ENCODE assay signal across 1 cellular context in genomic region chr17:57481901-57482300, GRCh38.
TF ChIP-seq lines count a peak whose summit lies in the region.

No MANE protein-coding gene starts in this region.

TF ChIP-seq in K562, 482 proteins besides CTCF, POLR2A, EP300 and RAD21 (continued from another document):
- TF ChIP-seq CTBP1 (IDR thresholded peaks at IDR 0.05; ENCODE audit: borderline replicate concordance) (peak; percentile 92), CGGBP1 (CRISPR knock-in tag; IDR thresholded peaks at IDR 0.05) (no peak), RCOR1 (IDR thresholded peaks at IDR 0.05; ENCODE audit: borderline replicate concordance in 1 of 2, low read depth in 2 of 2, low read length in 2 of 2) (peak in 1 of 2 experiments; percentile 86; a peak in 3 of 4 replicates), PHF20 (IDR thresholded peaks at IDR 0.05; ENCODE audit: partially characterized antibody) (no peak), ZNF583 (CRISPR knock-in tag; IDR thresholded peaks at IDR 0.05) (no peak), KLF16 (IDR thresholded peaks at IDR 0.05) (peak; percentile 61; the same call in 1 of the 2 replicates), NCOR1 (IDR thresholded peaks at IDR 0.05) (peak; percentile 82), GATA2 (CRISPR knock-in tag; IDR thresholded peaks at IDR 0.05) (peak; percentile 25; the same call in 1 of the 2 replicates), ZNF589 (CRISPR knock-in tag; IDR thresholded peaks at IDR 0.05; ENCODE audit: low read depth) (0 out of 2 replicates have a peak, but pooled peaks have one; percentile 73), MNT (conservative IDR thresholded peaks at IDR 0.05) (0 out of 4 replicates have a peak, but pooled peaks of 1 of the 2 experiments have one; percentile 26), ZC3H8 (IDR thresholded peaks at IDR 0.05) (no peak), HDAC2 (IDR thresholded peaks at IDR 0.05) (peak; percentile 62; the same call in 1 of the 2 replicates), TCF3 (CRISPR knock-in tag; IDR thresholded peaks at IDR 0.05) (peak; percentile 78), RNF219 (CRISPR knock-in tag; IDR thresholded peaks at IDR 0.05) (no peak), CBFA2T3 (IDR thresholded peaks at IDR 0.05) (peak; percentile 93), TRIM24 (IDR thresholded peaks at IDR 0.05) (peak in 1 of 2 experiments; percentile 46; a peak in 1 of 4 replicates), CBFA2T2 (conservative IDR thresholded peaks at IDR 0.05) (peak; percentile 91), SMARCE1 (IDR thresholded peaks at IDR 0.05) (peak; percentile 62; the same call in 1 of the 2 replicates), TEAD1 (CRISPR knock-in tag; IDR thresholded peaks at IDR 0.05) (peak; percentile 83 to 90; a peak in 3 of 4 replicates), BMI1 (IDR thresholded peaks at IDR 0.05; ENCODE audit: low read length) (peak; percentile 53; the same call in 1 of the 2 replicates), MYC (IDR thresholded peaks at IDR 0.05; ENCODE audit: low read depth, low read length) (0 out of 2 replicates have a peak, but pooled peaks have one; percentile 15), MYC (CRISPR knock-in tag; IDR thresholded peaks at IDR 0.05; ENCODE audit: borderline replicate concordance, low read depth) (no peak), SMARCA4 (IDR thresholded peaks at IDR 0.05) (peak; percentile 79), ZNF644 (tag; IDR thresholded peaks at IDR 0.05; ENCODE audit: low read depth) (peak; percentile 46; the same call in 1 of the 2 replicates), HDAC1 (IDR thresholded peaks at IDR 0.05) (peak in 1 of 2 experiments; percentile 61; a peak in 1 of 4 replicates), DACH1 (IDR thresholded peaks at IDR 0.05; ENCODE audit: partially characterized antibody) (no peak), MIER1 (IDR thresholded peaks at IDR 0.05; ENCODE audit: low read depth) (no peak), FOXK2 (conservative IDR thresholded peaks at IDR 0.05 in 1 of 2, IDR thresholded peaks at IDR 0.05 in 1 of 2; ENCODE audit: low read depth in 2 of 2) (peak; percentile 35 to 36; a peak in 2 of 4 replicates), FOXM1 (IDR thresholded peaks at IDR 0.05; ENCODE audit: low read depth) (peak; percentile 34; the same call in 1 of the 2 replicates), FOXM1 (CRISPR knock-in tag; IDR thresholded peaks at IDR 0.05; ENCODE audit: low read depth) (no peak), FOXJ2 (tag; IDR thresholded peaks at IDR 0.05) (peak; percentile 99), BRD9 (IDR thresholded peaks at IDR 0.05; ENCODE audit: low read depth, partially characterized antibody) (no peak), MGA (IDR thresholded peaks at IDR 0.05) (no peak), KDM1A (IDR thresholded peaks at IDR 0.05) (peak; percentile 83 to 85), SOX6 (IDR thresholded peaks at IDR 0.05) (peak; percentile 88), ATF1 (CRISPR knock-in tag; IDR thresholded peaks at IDR 0.05) (no peak), ATF1 (tag; IDR thresholded peaks at IDR 0.05) (peak; percentile 45; the same call in 1 of the 2 replicates), L3MBTL2 (IDR thresholded peaks at IDR 0.05) (peak; percentile 25; the same call in 1 of the 2 replicates), ATF7 (IDR thresholded peaks at IDR 0.05) (peak; percentile 79; the same call in 1 of the 2 replicates), ZNF766 (CRISPR knock-in tag; conservative IDR thresholded peaks at IDR 0.05) (peak; percentile 77), DPF2 (IDR thresholded peaks at IDR 0.05) (peak; percentile 62; the same call in 1 of the 2 replicates)
